ENCODE assay signal across 8 cellular contexts in the genomic region with DNA sequence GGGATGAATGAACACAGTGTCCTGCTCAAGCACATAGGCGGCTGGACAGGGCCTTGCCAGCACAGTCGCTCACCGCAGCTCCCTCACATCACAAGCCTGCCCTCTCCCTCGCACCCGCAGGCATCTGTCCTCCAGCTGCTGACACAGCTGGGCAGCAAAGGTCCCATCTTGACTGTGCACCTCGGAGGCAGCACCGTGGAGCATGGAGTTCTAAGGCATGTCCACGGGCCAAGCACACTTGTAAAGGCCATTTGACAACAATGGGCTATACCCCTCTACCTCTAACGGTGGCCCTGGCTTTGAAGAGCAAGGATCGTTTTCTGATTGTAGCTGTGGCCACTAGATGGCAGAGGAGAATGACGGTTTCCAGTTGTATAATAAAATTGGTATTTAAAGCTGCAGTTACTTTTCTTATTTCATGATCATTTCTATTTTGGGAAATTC. TPM values are rescaled to one million over a fixed set of nuclear protein-coding genes. Genes with fewer than 3 reads are reported as not detected.
DNase-seq lines count a peak whose midpoint lies in the region; ATAC-seq and TF ChIP-seq lines count a peak whose summit lies in the region.
"Had no signal": no experiment of that assay in that cellular context is flagged by ENCODE, and none has a peak within 500 bp of the region (broad histone marks: within the 10 kb centered on the region; RNA-seq: fewer than 3 reads in every experiment).

No MANE protein-coding gene starts in this region.

- no peaks in the 10 kb centered on the region for H3K9me2 ChIP-seq in GM23248 (ENCODE audit: insufficient read depth)

- H3K27me3 Mint-ChIP-seq in neural crest cell (ENCODE audit: low read depth): no peaks in the 10 kb centered on the region

- no peaks in the 10 kb centered on the region for H3K9me3 ChIP-seq in GM23248 (ENCODE audit: low read depth)

- no peak overlapping the region for H3K4me3 Mint-ChIP-seq in neural crest cell
- H3K4me3 Mint-ChIP-seq: T-cell had no signal

- no peak overlapping the region for H3K4me2 ChIP-seq in GM23248 (ENCODE audit: unreplicated experiment)

- H3K4me1 ChIP-seq in GM23248 (ENCODE audit: insufficient read depth): no peaks in the 10 kb centered on the region

- H3K36me3 ChIP-seq in GM23248 (ENCODE audit: low read depth): no peaks in the 10 kb centered on the region

- peaks cover 24% of the 10 kb centered on the region for H3K4me1 Mint-ChIP-seq in neural crest cell

- in situ Hi-C loops in GM23248 (cut with MboI) (loop anchor here (10.0 kb wide), 1 partner anchor 454 kb away; no protein-coding TSS in a partner anchor), SK-MEL-5 (cut with HindIII; ENCODE audit: low pct_unique_long_range_greater_than_20kb, low sequenced_read_pairs) (no loop called here)

- H2AFZ ChIP-seq in GM23248: no peak overlapping the region

- H4K20me1 ChIP-seq in GM23248 (ENCODE audit: insufficient read depth): no peaks in the 10 kb centered on the region

- H3K36me3 Mint-ChIP-seq in neural crest cell (ENCODE audit: low read depth): no peaks in the 10 kb centered on the region
- H3K36me3 Mint-ChIP-seq: T-cell had no signal

- no peak overlapping the region for H3K9ac ChIP-seq in GM23248

- peak; percentile 41 for DNase-seq in D341Med (ENCODE audit: low spot score)
- DNase-seq in GM23248: peak; percentile 53
- peak; percentile 72 for DNase-seq in SK-MEL-5 (ENCODE audit: low read depth, low spot score)
- DNase-seq in fibroblast of gingiva (ENCODE audit: low read depth): peak; percentile 1
- DNase-seq in neural crest cell (ENCODE audit: low read depth, low spot score): peak; percentile 26

- no peaks in the 10 kb centered on the region for H3K9me3 Mint-ChIP-seq in neural crest cell
- H3K9me3 Mint-ChIP-seq: T-cell had no signal

- WGBS in GM23248 (ENCODE audit: low coverage in 1 of 2, low lambda C conversion rate in 2 of 2, missing lambda C conversion rate in 2 of 2), 2 experiments: 2 to 9% methylated on average over 5 to 10 of the region's 11 CpGs

- no peak overlapping the region for H3K4me3 ChIP-seq in GM23248

- no peak for ATAC-seq in esophagus mucosa
- ATAC-seq in HG02973 (IDR thresholded peaks at IDR 0.05; ENCODE audit: unreplicated experiment): no peak

- no peaks in the 10 kb centered on the region; the same call in 1 of the 2 replicates for H3F3A ChIP-seq in GM23248 (ENCODE audit: insufficient read depth)

- peak overlapping the region; percentile 27 for H3K27ac Mint-ChIP-seq in neural crest cell (ENCODE audit: unreplicated experiment)

- no peak overlapping the region for H3K27ac ChIP-seq in GM23248

- H3K27me3 ChIP-seq in GM23248 (replicated peaks; ENCODE audit: insufficient read depth): no peaks in the 10 kb centered on the region

- TF ChIP-seq CTCF in neural crest cell (conservative IDR thresholded peaks at IDR 0.05): peak; percentile 75

- H3K79me2 ChIP-seq in GM23248 (ENCODE audit: insufficient read depth): no peaks in the 10 kb centered on the region

RNA-seq across cellular contexts. Expression of gene APLN, which starts 53.8 kb away (rescaled TPM):
- total RNA-seq in GM23248 (2014; rRNA removed; shearing (Covaris generic)): 0.43 and 1.1 TPM in 2 replicates
- polyA plus RNA-seq in GM23248 (2016; fragmentation: Nextera tagmentation; extraction: Ambion mirVana): 0.80 and 1.1 TPM in 2 replicates
- total RNA-seq in SK-MEL-5 (2014; rRNA removed; shearing (Covaris generic)): 0.05 and 0.34 TPM in 2 replicates
- 0.39 and 1.2 TPM in 2 replicates for polyA plus RNA-seq in SK-MEL-5 (2015; cell fraction: cytosol; rRNA removed)
- polyA plus RNA-seq in SK-MEL-5 (2015; cell fraction: nucleus; rRNA removed): 0.12 TPM in 1 of 2 replicates, not detected in the other
- total RNA-seq in neural crest cell (1.2 and 1.3 TPM in 2 replicates), esophagus mucosa (0.28 TPM)

Comparison
In these comparisons a context has a peak if more than half of its experiments do, and no peak if none do; other contexts are left out.
1. DNase-seq: peak in every context shown above with its lines; median percentile 72 in SK-MEL-5; 53 in GM23248; 41 in D341Med; 26 in neural crest cell; 1 in fibroblast of gingiva.